ENCODE assay signal across 30 cellular contexts in genomic region chr14:99342204-99342603, GRCh38.
"Had no signal": no experiment of that assay in that cellular context is flagged by ENCODE, and none has a peak within 500 bp of the region (broad histone marks: within the 10 kb centered on the region; RNA-seq: fewer than 3 reads in every experiment).

No MANE protein-coding gene starts in this region.

- H3K9me3 ChIP-seq: ascending aorta had no signal

- H3K4me3 ChIP-seq: ascending aorta, breast epithelium, cardiac muscle cell, coronary artery, dorsolateral prefrontal cortex had no signal

- H3K36me3 Mint-ChIP-seq: activated naive CD4-positive, alpha-beta T cell treated with anti-CD3 and anti-CD28 coated beads, Interleukin-2, amount 10 ng/mL, durations not matched to agents 7 days and 5 days; activated naive CD4-positive, alpha-beta T cell treated with anti-CD3 and anti-CD28 coated beads, Interleukin-2, amount 50 U/mL, for 72 hours; activated naive CD8-positive, alpha-beta T cell treated with anti-CD3 and anti-CD28 coated beads, Interleukin-2, amount 10 ng/mL, durations not matched to agents 7 days and 5 days; brain had no signal

- H3K27ac ChIP-seq: ascending aorta, breast epithelium, cardiac muscle cell, coronary artery, dorsolateral prefrontal cortex, WERI-Rb-1 had no signal

- H3K27me3 ChIP-seq: ascending aorta, cardiac muscle cell had no signal

- H3K4me1 ChIP-seq: ascending aorta, breast epithelium had no signal

- H3K4me1 Mint-ChIP-seq: activated B cell treated with CpG ODN at 0.5 μM for 24 hours; activated naive CD4-positive, alpha-beta T cell treated with anti-CD3 and anti-CD28 coated beads, Interleukin-2, amount 10 ng/mL, durations not matched to agents 7 days and 5 days; activated naive CD8-positive, alpha-beta T cell treated with anti-CD3 and anti-CD28 coated beads, Interleukin-2, amount 10 ng/mL, durations not matched to agents 7 days and 5 days; central memory CD8-positive, alpha-beta T cell; endodermal cell had no signal

- DNase-seq: activated B cell treated with CpG ODN at 0.5 μM for 24 hours; activated CD4-positive, alpha-beta T cell treated with anti-CD3 and anti-CD28 coated beads, Interleukin-2, amount 10 ng/mL, durations not matched to agents 24 days and 14 days; activated CD4-positive, alpha-beta T cell treated with anti-CD3 and anti-CD28 coated beads, Interleukin-2, amount 50 U/mL, for 4 hours; activated CD8-positive, alpha-beta T cell treated with anti-CD3 and anti-CD28 coated beads, Interleukin-2, amount 10 ng/mL, durations not matched to agents 7 days and 5 days; activated gamma-delta T cell; activated naive CD4-positive, alpha-beta T cell; activated naive CD4-positive, alpha-beta T cell treated with anti-CD3 and anti-CD28 coated beads, Interleukin-2, amount 10 ng/mL, durations not matched to agents 7 days and 5 days; activated naive CD8-positive, alpha-beta T cell treated with anti-CD3 and anti-CD28 coated beads, Interleukin-2, amount 10 ng/mL, durations not matched to agents 7 days and 5 days; activated T-cell treated with anti-CD3 and anti-CD28 coated beads, Interleukin-2, amount 50 U/mL, for 4 hours; dorsolateral prefrontal cortex; effector memory CD4-positive, alpha-beta T cell; endodermal cell; foreskin fibroblast; head of caudate nucleus; T-helper 1 cell; T-helper 17 cell; T1000; WERI-Rb-1 had no signal

- H3K4me3 Mint-ChIP-seq: activated B cell treated with CpG ODN at 0.5 μM for 24 hours; activated CD4-positive, alpha-beta T cell treated with anti-CD3 and anti-CD28 coated beads, Interleukin-2, amount 10 ng/mL, durations not matched to agents 24 days and 14 days; activated CD8-positive, alpha-beta T cell treated with anti-CD3 and anti-CD28 coated beads, Interleukin-2, amount 10 ng/mL, durations not matched to agents 7 days and 5 days; activated naive CD4-positive, alpha-beta T cell treated with anti-CD3 and anti-CD28 coated beads, Interleukin-2, amount 10 ng/mL, durations not matched to agents 7 days and 5 days; activated naive CD8-positive, alpha-beta T cell treated with anti-CD3 and anti-CD28 coated beads, Interleukin-2, amount 10 ng/mL, durations not matched to agents 7 days and 5 days; activated T-cell treated with anti-CD3 and anti-CD28 coated beads, Interleukin-2, amount 50 U/mL, for 4 hours; brain; central memory CD8-positive, alpha-beta T cell; dendritic cell treated with granulocyte-macrophage colony-stimulating factor and Interleukin-4, amounts not matched to agents 40 ng/mL and 50 ng/mL, for 4 days; endodermal cell; T-helper 17 cell; T-helper 2 cell treated with Interferon-gamma antibody and Interleukin-4, amounts not matched to agents 5 μg/mL and 100 μg/mL, for 36 hours had no signal

- H3K27ac Mint-ChIP-seq: activated B cell treated with CpG ODN at 0.5 μM for 24 hours; activated CD4-positive, alpha-beta T cell treated with anti-CD3 and anti-CD28 coated beads, Interleukin-2, amount 10 ng/mL, durations not matched to agents 24 days and 14 days; activated CD8-positive, alpha-beta T cell treated with anti-CD3 and anti-CD28 coated beads, Interleukin-2, amount 10 ng/mL, durations not matched to agents 7 days and 5 days; activated naive CD4-positive, alpha-beta T cell treated with anti-CD3 and anti-CD28 coated beads, Interleukin-2, amount 10 ng/mL, durations not matched to agents 7 days and 5 days; activated naive CD4-positive, alpha-beta T cell treated with anti-CD3 and anti-CD28 coated beads, Interleukin-2, amount 50 U/mL, for 72 hours; activated naive CD8-positive, alpha-beta T cell treated with anti-CD3 and anti-CD28 coated beads, Interleukin-2, amount 10 ng/mL, durations not matched to agents 7 days and 5 days; dendritic cell treated with granulocyte-macrophage colony-stimulating factor and Interleukin-4, amounts not matched to agents 40 ng/mL and 50 ng/mL, for 4 days; endodermal cell; T-helper 17 cell; T-helper 2 cell treated with Interferon-gamma antibody and Interleukin-4, amounts not matched to agents 5 μg/mL and 100 μg/mL, for 36 hours had no signal

- H3K9me3 Mint-ChIP-seq: activated CD4-positive, alpha-beta T cell treated with anti-CD3 and anti-CD28 coated beads, Interleukin-2, amount 10 ng/mL, durations not matched to agents 24 days and 14 days; activated naive CD4-positive, alpha-beta T cell treated with anti-CD3 and anti-CD28 coated beads, Interleukin-2, amount 10 ng/mL, durations not matched to agents 7 days and 5 days; activated naive CD4-positive, alpha-beta T cell treated with anti-CD3 and anti-CD28 coated beads, Interleukin-2, amount 50 U/mL, for 72 hours; activated naive CD8-positive, alpha-beta T cell treated with anti-CD3 and anti-CD28 coated beads, Interleukin-2, amount 10 ng/mL, durations not matched to agents 7 days and 5 days; activated T-cell treated with anti-CD3 and anti-CD28 coated beads, Interleukin-2, amount 50 U/mL, for 4 hours; central memory CD8-positive, alpha-beta T cell; dendritic cell treated with granulocyte-macrophage colony-stimulating factor and Interleukin-4, amounts not matched to agents 40 ng/mL and 50 ng/mL, for 4 days; endodermal cell; T-helper 2 cell treated with Interferon-gamma antibody and Interleukin-4, amounts not matched to agents 5 μg/mL and 100 μg/mL, for 36 hours had no signal

- FAIRE-seq: frontal cortex had no signal

- ATAC-seq: activated CD4-positive, CD25-positive, alpha-beta regulatory T cell treated with anti-CD3 and anti-CD28 coated beads, Interleukin-2, amount 50 U/mL, for 24 hours; activated CD8-positive, alpha-beta T cell treated with anti-CD3 and anti-CD28 coated beads, Interleukin-2, amount 10 ng/mL, durations not matched to agents 7 days and 5 days; activated naive CD4-positive, alpha-beta T cell treated with anti-CD3 and anti-CD28 coated beads, Interleukin-2, amount 50 U/mL, for 72 hours; activated T-cell treated with anti-CD3 and anti-CD28 coated beads, Interleukin-2, amount 50 U/mL, for 4 hours; esophagus mucosa; T-helper 17 cell had no signal

- H3K36me3 ChIP-seq: ascending aorta, breast epithelium, cardiac muscle cell, WERI-Rb-1 had no signal
